33 cellular contexts compared by ENCODE assay signal in genomic region chr6:11589261-11589660, GRCh38. TPM values are rescaled to one million over a fixed set of nuclear protein-coding genes. Genes with fewer than 3 reads are reported as not detected.
A peak's percentile ranks its signal among the peaks of the same experiment; 100 is the strongest.
DNase-seq lines count a peak whose midpoint lies in the region; ATAC-seq, FAIRE-seq and TF ChIP-seq lines count a peak whose summit lies in the region.
"Had no signal": no experiment of that assay in that cellular context is flagged by ENCODE, and none has a peak within 500 bp of the region (broad histone marks: within the 10 kb centered on the region; RNA-seq: fewer than 3 reads in every experiment).

No MANE protein-coding gene starts in this region.

- H3K4me2 ChIP-seq in A549 (no peak overlapping the region), IMR-90 (ENCODE audit: low read depth, low read length) (no peak overlapping the region), endothelial cell of umbilical vein (ENCODE audit: insufficient read depth, low read length) (no peak overlapping the region)
- H3K4me2 ChIP-seq: PC-9 had no signal

- no peak for TF ChIP-seq POLR2A in A549 (IDR thresholded peaks at IDR 0.05; ENCODE audit: low read length)
- TF ChIP-seq POLR2A in IMR-90 (IDR thresholded peaks at IDR 0.05; ENCODE audit: low read depth, low read length): no peak
- no peak for TF ChIP-seq POLR2A in endothelial cell of umbilical vein (IDR thresholded peaks at IDR 0.05; ENCODE audit: low read depth, low read length)

- H3K18ac ChIP-seq in IMR-90 (ENCODE audit: low read depth, low read length): peak overlapping the region; percentile 94

- peak overlapping the region; percentile 93 for H2BK15ac ChIP-seq in IMR-90 (ENCODE audit: low read depth, low read length)

- no peaks in the 10 kb centered on the region for H3K79me2 ChIP-seq in endothelial cell of umbilical vein (ENCODE audit: control insufficient read depth, insufficient read depth, low read length)

- H4K5ac ChIP-seq in IMR-90 (ENCODE audit: low read depth, low read length): peak overlapping the region; percentile 86; the same call in 1 of the 2 replicates

- peak overlapping the region; percentile 94 for H3K4ac ChIP-seq in IMR-90 (ENCODE audit: low read depth, low read length)

- POLR2A ChIA-PET in A549 (lab: Yijun Ruan, JAX) (no interaction called here), IMR-90 (lab: Charles Lee; ENCODE audit: unreplicated experiment) (no interaction called here), endothelial cell of umbilical vein (lab: Charles Lee) (interaction anchor here (0.6 to 2.1 kb wide), 5 partner anchors 17 to 700 kb away, joined by 3 to 8 read pairs (median 6); partner anchors contain the start of gene EDN1)
- POLR2A ChIA-PET in naive thymus-derived CD8-positive, alpha-beta T cell (lab: Charles Lee): no interaction called here

- intact Hi-C loops in IMR-90 (cut with micrococcal nuclease) (loop anchor here (5.0 kb wide), 4 partner anchors 113 to 558 kb away; no protein-coding TSS in a partner anchor), endothelial cell of umbilical vein (cut with micrococcal nuclease) (loop anchor here (5.0 kb wide), 4 partner anchors 178 to 1303 kb away; no protein-coding TSS in a partner anchor)

- DNase-seq in A549 (ENCODE audit: low read depth in 1 of 2, low spot score in 1 of 2) (peak in 1 of 2 experiments; percentile 36), IMR-90 (peak; percentile 6), endothelial cell of umbilical vein (ENCODE audit: low read depth, low spot score) (peak; percentile 28), neural crest cell (ENCODE audit: low read depth, low spot score) (no peak), NCI-H446 (lab: John Stamatoyannopoulos, UW) (no peak), endodermal cell (no peak)
- DNase-seq in naive thymus-derived CD8-positive, alpha-beta T cell: no peak
- DNase-seq: ACHN; activated B cell treated with CpG ODN at 0.5 μM for 24 hours; activated CD4-positive, alpha-beta T cell treated with anti-CD3 and anti-CD28 coated beads, Interleukin-2, amount 50 U/mL, for 4 hours; activated naive CD4-positive, alpha-beta T cell treated with Interleukin-2 at 50 U/mL for 16 hours; activated T-cell treated with anti-CD3 and anti-CD28 coated beads, Interleukin-2, amount 50 U/mL, for 72 hours; DMS53; effector CD4-positive, alpha-beta T cell; erythroblast; foreskin keratinocyte; GF-D8; left cardiac atrium; NCI-H1092; NCI-H187; NCI-H526; nucleus accumbens; PC-9; Right ventricle myocardium superior; small intestine; stimulated activated CD4-positive, alpha-beta T cell treated with anti-CD3 and anti-CD28 coated beads, Interleukin-1b, Interleukin-23, amount 100 ng/mL, for 48 hours; stimulated activated CD8-positive, alpha-beta memory T cell treated with anti-CD3 and anti-CD28 coated beads, Interleukin-4, amount 100 ng/mL, for 48 hours; stomach; SW 1271; thyroid gland had no signal

- H3K9me3 ChIP-seq in A549 (no peaks in the 10 kb centered on the region), IMR-90 (ENCODE audit: control insufficient read depth, insufficient read depth, low read length) (peaks cover 2% of the 10 kb centered on the region; the same call in 1 of the 2 replicates), endothelial cell of umbilical vein (replicated peaks; ENCODE audit: control insufficient read depth, insufficient read depth, low read length) (no peaks in the 10 kb centered on the region), endodermal cell (ENCODE audit: control insufficient read depth, low read length) (peaks cover 4% of the 10 kb centered on the region)
- H3K9me3 ChIP-seq: stomach, thyroid gland had no signal

- H3K56ac ChIP-seq in IMR-90 (ENCODE audit: extremely low read depth, insufficient read depth, low read length): peak overlapping the region; percentile 87

- H3K79me1 ChIP-seq in IMR-90 (ENCODE audit: low read depth in 1 of 2, low read length in 2 of 2): peaks cover 0 to 14% of the 10 kb centered on the region in 2 experiments; a peak in 2 of 4 replicates

- H3K36me3 Mint-ChIP-seq in neural crest cell (ENCODE audit: low read depth) (no peaks in the 10 kb centered on the region), endodermal cell (ENCODE audit: low read depth) (no peaks in the 10 kb centered on the region)
- H3K36me3 Mint-ChIP-seq in naive thymus-derived CD8-positive, alpha-beta T cell: no peaks in the 10 kb centered on the region
- H3K36me3 Mint-ChIP-seq: brain had no signal

- H3K27me3 ChIP-seq in IMR-90 (ENCODE audit: control insufficient read depth, insufficient read depth, low read length) (no peaks in the 10 kb centered on the region), endothelial cell of umbilical vein (ENCODE audit: control insufficient read depth in 2 of 2, insufficient read depth in 2 of 2, low read length in 2 of 2) (no peaks in the 10 kb centered on the region), endodermal cell (ENCODE audit: control insufficient read depth, insufficient read depth, low read length, poor library complexity, severe bottlenecking) (no peaks in the 10 kb centered on the region)
- H3K27me3 ChIP-seq: foreskin keratinocyte, stomach, thyroid gland had no signal

- H3K9ac ChIP-seq in IMR-90 (ENCODE audit: low read depth, low read length): no peak overlapping the region
- no peak overlapping the region for H3K9ac ChIP-seq in endothelial cell of umbilical vein (replicated peaks; ENCODE audit: extremely low read depth, insufficient read depth, low read length)
- no peak overlapping the region for H3K9ac ChIP-seq in endodermal cell (ENCODE audit: extremely low read depth, low read length, poor library complexity, severe bottlenecking)

- no peak overlapping the region for H2AFZ ChIP-seq in IMR-90 (replicated peaks; ENCODE audit: low read length, poor library complexity)
- H2AFZ ChIP-seq in endothelial cell of umbilical vein (ENCODE audit: low read depth, low read length): peak overlapping the region; percentile 4
- H2AFZ ChIP-seq: PC-9 had no signal

- H3K27ac Mint-ChIP-seq in neural crest cell (ENCODE audit: unreplicated experiment) (peak overlapping the region; percentile 5), endodermal cell (no peak overlapping the region)
- H3K27ac Mint-ChIP-seq in naive thymus-derived CD8-positive, alpha-beta T cell: no peak overlapping the region
- H3K27ac Mint-ChIP-seq: activated B cell treated with CpG ODN at 0.5 μM for 24 hours; activated T-cell treated with anti-CD3 and anti-CD28 coated beads, Interleukin-2, amount 50 U/mL, for 72 hours had no signal

- CTCF ChIA-PET in A549 (lab: Yijun Ruan, JAX): interaction anchor here (0.7 to 2.2 kb wide), 6 partner anchors 14 to 1014 kb away, joined by 3 to 9 read pairs (median 4); no protein-coding TSS in a partner anchor
- CTCF ChIA-PET in IMR-90 (lab: Yijun Ruan, JAX): interaction anchor here (1.0 to 1.4 kb wide), 2 partner anchors 65 to 67 kb away, joined by 3 to 6 read pairs; no protein-coding TSS in a partner anchor
- CTCF ChIA-PET in endothelial cell of umbilical vein (lab: Charles Lee): interaction anchor here (1.0 to 2.2 kb wide), 5 partner anchors 14 to 700 kb away, joined by 3 to 13 read pairs (median 4); partner anchors contain the start of gene EDN1

- BruUV-seq in IMR-90 (replicated peaks; lab: Mats Ljungman, UMichigan) (no TSS peak), endothelial cell of umbilical vein (replicated peaks; lab: Mats Ljungman, UMichigan) (no TSS peak)

- WGBS in A549 (ENCODE audit: missing lambda C conversion rate): 51% methylated on average over 3 of the region's 3 CpGs
- 100% methylated on average over 1 of the region's 3 CpGs; no CpG with 5 or more reads in 1 of the 2 experiments for WGBS in IMR-90 (ENCODE audit: extremely low coverage in 2 of 2, insufficient read length in 1 of 2), 2 experiments
- WGBS in endodermal cell (ENCODE audit: insufficient coverage in 1 of 2, insufficient read length in 1 of 2), 2 experiments: 75 to 79% methylated on average over 3 of the region's 3 CpGs

- peak overlapping the region; percentile 84; the same call in 1 of the 2 replicates for H3K23ac ChIP-seq in IMR-90 (ENCODE audit: low read depth, low read length)

- H4K20me1 ChIP-seq in IMR-90 (ENCODE audit: insufficient read depth, low read length) (no peaks in the 10 kb centered on the region), endothelial cell of umbilical vein (replicated peaks; ENCODE audit: control insufficient read depth, extremely low read depth, insufficient read depth, low read length) (no peaks in the 10 kb centered on the region)

- no peak overlapping the region for H3K4me3 Mint-ChIP-seq in neural crest cell
- no peak overlapping the region for H3K4me3 Mint-ChIP-seq in naive thymus-derived CD8-positive, alpha-beta T cell
- no peak overlapping the region for H3K4me3 Mint-ChIP-seq in endodermal cell
- H3K4me3 Mint-ChIP-seq: activated B cell treated with CpG ODN at 0.5 μM for 24 hours; activated T-cell treated with anti-CD3 and anti-CD28 coated beads, Interleukin-2, amount 50 U/mL, for 72 hours; brain had no signal

- TF ChIP-seq CTCF in A549 (IDR thresholded peaks at IDR 0.05) (0 out of 3 replicates have a peak, but pooled peaks have one; percentile 8), IMR-90 (conservative IDR thresholded peaks at IDR 0.05; ENCODE audit: low read depth, low read length) (no peak), endothelial cell of umbilical vein (IDR thresholded peaks at IDR 0.05; ENCODE audit: extremely low read depth in 1 of 2, insufficient read depth in 1 of 2, low read depth in 1 of 2, low read length in 2 of 2) (no peak), neural crest cell (conservative IDR thresholded peaks at IDR 0.05) (no peak), endodermal cell (conservative IDR thresholded peaks at IDR 0.05) (no peak)

- peak overlapping the region; percentile 96 for H2BK120ac ChIP-seq in IMR-90 (ENCODE audit: low read depth, low read length)

- no peak for TF ChIP-seq EP300 in A549 (IDR thresholded peaks at IDR 0.05)

- FAIRE-seq in A549 (lab: Jason Lieb, UNC): no peak
- FAIRE-seq in endothelial cell of umbilical vein (lab: Jason Lieb, UNC): peak; percentile 64
- FAIRE-seq: HepG2, small intestine had no signal

- peak overlapping the region; percentile 66 for H2AK9ac ChIP-seq in IMR-90 (replicated peaks; ENCODE audit: low read depth, low read length, poor library complexity)

- H3K9me1 ChIP-seq in IMR-90 (ENCODE audit: insufficient read depth, low read length): 0 out of 2 replicates have a peak, but pooled peaks cover 12% of the 10 kb centered on the region
- no peaks in the 10 kb centered on the region for H3K9me1 ChIP-seq in endothelial cell of umbilical vein (replicated peaks; ENCODE audit: control insufficient read depth, extremely low read depth, insufficient read depth, low read length)

- peak overlapping the region; percentile 96 for H2AK5ac ChIP-seq in IMR-90 (ENCODE audit: low read depth, low read length)

- ATAC-seq in A549 (peak in 1 of 2 experiments; percentile 37; a peak in 1 of 6 replicates), IMR-90 (ENCODE audit: low read depth) (no peak), HG02642 (IDR thresholded peaks at IDR 0.05; ENCODE audit: poor library complexity, unreplicated experiment) (no peak)
- no peak for ATAC-seq in naive thymus-derived CD8-positive, alpha-beta T cell
- ATAC-seq: activated T-cell treated with anti-CD3 and anti-CD28 coated beads, Interleukin-2, amount 50 U/mL, for 72 hours; foreskin keratinocyte; HepG2; left cardiac atrium had no signal

- H4K8ac ChIP-seq in IMR-90 (ENCODE audit: low read depth in 2 of 2, low read length in 2 of 2): peak overlapping the region; percentile 60 to 91

- H4K91ac ChIP-seq in IMR-90 (ENCODE audit: insufficient read depth, low read depth, low read length): peak overlapping the region; percentile 88

- H2BK5ac ChIP-seq in IMR-90 (ENCODE audit: low read depth, low read length, poor library complexity, severe bottlenecking): peak overlapping the region; percentile 100

- H3K9me3 Mint-ChIP-seq in neural crest cell: no peaks in the 10 kb centered on the region
- H3K9me3 Mint-ChIP-seq in naive thymus-derived CD8-positive, alpha-beta T cell: no peaks in the 10 kb centered on the region
- H3K9me3 Mint-ChIP-seq in endodermal cell: peaks cover 5% of the 10 kb centered on the region
- H3K9me3 Mint-ChIP-seq: activated B cell treated with CpG ODN at 0.5 μM for 24 hours; activated T-cell treated with anti-CD3 and anti-CD28 coated beads, Interleukin-2, amount 50 U/mL, for 72 hours had no signal

- in situ Hi-C loops in IMR-90 (cut with MboI; ENCODE audit: low sequenced_read_pairs): loop anchor here (5.0 to 10.0 kb wide), 5 partner anchors 63 to 1018 kb away; partner anchors contain the start of gene HIVEP1

- dilution Hi-C loops in IMR-90 (cut with HindIII; ENCODE audit: low sequenced_read_pairs, unreplicated experiment): no loop called here
- dilution Hi-C loops in endothelial cell of umbilical vein (cut with MboI; ENCODE audit: extremely low pct_ligation_motif_present, low sequenced_read_pairs): no loop called here

- H3K4me1 ChIP-seq in A549 (peaks cover 43% of the 10 kb centered on the region), IMR-90 (ENCODE audit: control insufficient read depth, insufficient read depth, low read length) (peaks cover 19% of the 10 kb centered on the region), endothelial cell of umbilical vein (ENCODE audit: control insufficient read depth, extremely low read depth, insufficient read depth, low read length) (peaks cover 31% of the 10 kb centered on the region), endodermal cell (ENCODE audit: control insufficient read depth, insufficient read depth, low read length) (no peaks in the 10 kb centered on the region)

- H3K36me3 ChIP-seq in IMR-90 (ENCODE audit: control insufficient read depth, insufficient read depth, low read length) (no peaks in the 10 kb centered on the region), endothelial cell of umbilical vein (ENCODE audit: control insufficient read depth in 2 of 2, extremely low read depth in 1 of 2, insufficient read depth in 2 of 2, low read length in 2 of 2) (no peaks in the 10 kb centered on the region), endodermal cell (ENCODE audit: control insufficient read depth, insufficient read depth, low read length) (no peaks in the 10 kb centered on the region)
- H3K36me3 ChIP-seq: stomach, thyroid gland had no signal

- peak overlapping the region; percentile 19 to 59; a peak in 5 of 6 replicates for H3K27ac ChIP-seq in A549
- peak overlapping the region; percentile 52 for H3K27ac ChIP-seq in IMR-90 (ENCODE audit: insufficient read depth, low read length)
- peak overlapping the region; percentile 64 for H3K27ac ChIP-seq in endothelial cell of umbilical vein (ENCODE audit: insufficient read depth, low read depth, low read length)
- H3K27ac ChIP-seq in endodermal cell (ENCODE audit: low read depth, low read length): no peak overlapping the region
- H3K27ac ChIP-seq: foreskin keratinocyte, PC-9, thyroid gland had no signal

- no peak overlapping the region for H3K4me3 ChIP-seq in A549
- no peak overlapping the region for H3K4me3 ChIP-seq in IMR-90 (ENCODE audit: insufficient read depth, low read depth, low read length)
- no peak overlapping the region for H3K4me3 ChIP-seq in endothelial cell of umbilical vein (replicated peaks in 1 of 3; ENCODE audit: insufficient read depth in 1 of 3, low read depth in 1 of 3, low read length in 3 of 3)
- H3K4me3 ChIP-seq in endodermal cell (ENCODE audit: low read length): no peak overlapping the region
- H3K4me3 ChIP-seq: PC-9, stomach, thyroid gland had no signal

- H3K4me1 Mint-ChIP-seq in neural crest cell: peaks cover 9% of the 10 kb centered on the region
- peaks cover 0 to 4% (median 0%) of the 10 kb centered on the region in 4 donors for H3K4me1 Mint-ChIP-seq in naive thymus-derived CD8-positive, alpha-beta T cell
- H3K4me1 Mint-ChIP-seq in endodermal cell: no peaks in the 10 kb centered on the region
- H3K4me1 Mint-ChIP-seq: activated B cell treated with CpG ODN at 0.5 μM for 24 hours, brain had no signal

- peak overlapping the region; percentile 89 for H3K14ac ChIP-seq in IMR-90 (replicated peaks; ENCODE audit: low read depth, low read length)

- H3K27me3 Mint-ChIP-seq in neural crest cell (ENCODE audit: low read depth): no peaks in the 10 kb centered on the region
- peaks cover 0 to 18% (median 11%) of the 10 kb centered on the region in 5 donors for H3K27me3 Mint-ChIP-seq in naive thymus-derived CD8-positive, alpha-beta T cell
- peaks cover 5% of the 10 kb centered on the region for H3K27me3 Mint-ChIP-seq in endodermal cell (ENCODE audit: insufficient read depth)

- TF ChIP-seq RAD21 in A549 (conservative IDR thresholded peaks at IDR 0.05 in 1 of 2, IDR thresholded peaks at IDR 0.05 in 1 of 2): peak in 1 of 2 experiments; percentile 30; a peak in 2 of 5 replicates
- TF ChIP-seq RAD21 in IMR-90 (IDR thresholded peaks at IDR 0.05; ENCODE audit: low read length): no peak

- peak overlapping the region; percentile 97 for H2BK20ac ChIP-seq in IMR-90 (ENCODE audit: low read depth, low read length)

RNA-seq across cellular contexts. Expression of gene TMEM170B, which starts 51.7 kb away (rescaled TPM):
- polyA plus RNA-seq in A549 (2011; rRNA removed) (2.4 and 3.2 TPM in 2 replicates), A549 (2017; fragmentation: RNase III; extraction: RNeasy Plus Mini Kit Qiagen cat#74134 plus additional on column Dnase treatment) (2.0 to 2.5 TPM (median 2.0 TPM) in 3 replicates), IMR-90 (2012; rRNA removed) (0.07 and 0.10 TPM in 2 replicates), endothelial cell of umbilical vein (0.92 and 1.1 TPM in 2 replicates)
- 0.49 and 0.57 TPM in 2 replicates for polyA plus RNA-seq in A549 (2012; cell fraction: cytosol; rRNA removed)
- 0.18 and 0.37 TPM in 2 replicates for polyA plus RNA-seq in A549 (2012; cell fraction: nucleus; rRNA removed)
- 2.0 and 2.4 TPM in 2 replicates for polyA minus RNA-seq in A549 (2011; rRNA and poly(A)+ RNA removed)
- total RNA-seq in IMR-90 (2012; rRNA removed) (0.18 and 0.28 TPM in 2 replicates), endothelial cell of umbilical vein (4.1 and 4.2 TPM in 2 replicates), neural crest cell (19.3 and 20.3 TPM in 2 replicates), endodermal cell (1 to 10 TPM; 2.3 to 5.3 TPM)
- 0.02 TPM in 1 of 2 replicates, not detected in the other for polyA plus RNA-seq in IMR-90 (2012; cell fraction: cytosol; rRNA removed)
- 0.01 and 0.09 TPM in 2 replicates for polyA plus RNA-seq in IMR-90 (2012; cell fraction: nucleus; rRNA removed; ENCODE audit: low replicate concordance)
- polyA plus RNA-seq in endothelial cell of umbilical vein (2011; cell fraction: cytosol; rRNA removed): 0.98 and 1.1 TPM in 2 replicates
- polyA plus RNA-seq in endothelial cell of umbilical vein (2011; cell fraction: nucleus; rRNA removed): 1.1 and 1.6 TPM in 2 replicates
- 0.33 and 1.0 TPM in 2 replicates for polyA plus RNA-seq in endothelial cell of umbilical vein (2012)
- polyA minus RNA-seq in endothelial cell of umbilical vein: 3.8 and 4.2 TPM in 2 replicates
- 2.0 TPM for polyA minus RNA-seq in endothelial cell of umbilical vein (2011; cell fraction: cytosol; rRNA and poly(A)+ RNA removed)
- polyA minus RNA-seq in endothelial cell of umbilical vein (2011; cell fraction: nucleus; rRNA and poly(A)+ RNA removed): 2.2 and 3.1 TPM in 2 replicates
- 1 to 10 TPM; 3.7 to 4.1 TPM for total RNA-seq in naive thymus-derived CD8-positive, alpha-beta T cell
- polyA plus RNA-seq in naive thymus-derived CD8-positive, alpha-beta T cell: under 1 TPM; 0.14 to 0.30 (median 0.28) TPM
- 14.2 TPM for polyA plus RNA-seq in endodermal cell (2013, experiment 1 of 2)
- 16.5 TPM for polyA plus RNA-seq in endodermal cell (2013, experiment 2 of 2)

Comparison
In these comparisons a context has a peak if more than half of its experiments do, and no peak if none do; other contexts are left out.
1. DNase-seq: peak in IMR-90 (single experiment) and endothelial cell of umbilical vein (single experiment); none in neural crest cell (single experiment), NCI-H446 (0 of 2), naive thymus-derived CD8-positive, alpha-beta T cell (0 of 10) and endodermal cell (single experiment).